In genomic region chr19:44738161-44738535, GRCh38 we compare ENCODE assay signal across 28 cellular contexts. TPM values are rescaled to one million over a fixed set of nuclear protein-coding genes. Genes with fewer than 3 reads are reported as not detected.
"Had no signal": no experiment of that assay in that cellular context is flagged by ENCODE, and none has a peak within 500 bp of the region (broad histone marks: within the 10 kb centered on the region; RNA-seq: fewer than 3 reads in every experiment).

No MANE protein-coding gene starts in this region.

- H3K27ac ChIP-seq: epithelial cell of prostate, testis, VCaP had no signal

- H3K4me2 ChIP-seq: SK-N-SH had no signal

- ATAC-seq: effector memory CD8-positive, alpha-beta T cell; heart right ventricle; right cardiac atrium; stimulated activated naive CD8-positive, alpha-beta T cell treated with anti-CD3 and anti-CD28 coated beads, Interleukin-15, amount 100 ng/mL, for 72 hours had no signal

- FAIRE-seq: bronchial epithelial cell, frontal cortex, islet of Langerhans had no signal

- H3K9ac ChIP-seq: SK-N-SH had no signal

- H3K4me3 ChIP-seq: heart right ventricle, lung, testis had no signal

- DNase-seq: activated CD4-positive, alpha-beta T cell treated with anti-CD3 and anti-CD28 coated beads for 1 hour; activated CD4-positive, alpha-beta T cell treated with anti-CD3 and anti-CD28 coated beads, Interleukin-2, amount 50 U/mL, for 4 hours; activated CD8-positive, alpha-beta memory T cell treated with anti-CD3 and anti-CD28 coated beads, Interleukin-2, amount 10 ng/mL, durations not matched to agents 7 days and 5 days; activated naive CD4-positive, alpha-beta T cell treated with anti-CD3 and anti-CD28 coated beads, Interleukin-2, amount 50 U/mL, for 16 hours; activated T-cell treated with anti-CD3 and anti-CD28 coated beads, Interleukin-2, amount 50 U/mL, for 1 hour; amniotic stem cell; dermis blood vessel endothelial cell; effector memory CD8-positive, alpha-beta T cell; heart right ventricle; midbrain; SK-N-SH; stimulated activated naive CD8-positive, alpha-beta T cell treated with anti-CD3 and anti-CD28 coated beads, Interleukin-15, amount 100 ng/mL, for 72 hours; T-helper 1 cell; T1000; testis had no signal

- H3K9me3 ChIP-seq: heart right ventricle, SK-N-SH, testis had no signal

- H3K27me3 ChIP-seq: heart right ventricle, testis had no signal

- H3K36me3 ChIP-seq: heart right ventricle had no signal

RNA-seq across cellular contexts. Expression of gene CEACAM16, which starts 39.2 kb away (rescaled TPM):
- total RNA-seq: activated CD8-positive, alpha-beta memory T cell treated with anti-CD3 and anti-CD28 coated beads, Interleukin-2, amount 10 ng/mL, durations not matched to agents 7 days and 5 days; activated T-helper 2 cell treated with anti-CD3 and anti-CD28 coated beads, Interferon-gamma antibody, Interleukin-2, Interleukin-4, amounts not matched to agents 10 μg/mL and 5 μg/mL and 100 μg/mL, durations not matched to agents 14 hours and 24 hours and 36 hours; bronchial epithelial cell; cerebellum; fibroblast of lung; frontal cortex; heart right ventricle; posterior vena cava; right cardiac atrium; ureter had no signal
- polyA plus RNA-seq: fibroblast of lung, heart right ventricle, lung, right cardiac atrium, SK-N-SH had no signal

RNA-seq across cellular contexts. Expression of gene CBLC, which starts 39.5 kb away (rescaled TPM):
- total RNA-seq: activated CD8-positive, alpha-beta memory T cell treated with anti-CD3 and anti-CD28 coated beads, Interleukin-2, amount 10 ng/mL, durations not matched to agents 7 days and 5 days; activated T-helper 2 cell treated with anti-CD3 and anti-CD28 coated beads, Interferon-gamma antibody, Interleukin-2, Interleukin-4, amounts not matched to agents 10 μg/mL and 5 μg/mL and 100 μg/mL, durations not matched to agents 14 hours and 24 hours and 36 hours; dermis blood vessel endothelial cell; frontal cortex; myocyte; posterior vena cava; right cardiac atrium had no signal
- polyA plus RNA-seq: fibroblast of lung, heart right ventricle, right cardiac atrium, SK-N-SH had no signal
